Comparison of ENCODE assay signal across 1 cellular context in genomic region chr2:215619989-215620388, GRCh38.
TF ChIP-seq lines count a peak whose summit lies in the region.

No MANE protein-coding gene starts in this region.

TF ChIP-seq in GM23338, 12 proteins besides CTCF, POLR2A, EP300 and RAD21 (continued from another document):
- TF ChIP-seq ZNF462 (CRISPR knock-in tag; IDR thresholded peaks at IDR 0.05) (no peak), ETS1 (IDR thresholded peaks at IDR 0.05) (no peak), EZH2 (IDR thresholded peaks at IDR 0.05; ENCODE audit: low read depth, unreplicated experiment) (no peak), POLR2AphosphoS5 (IDR thresholded peaks at IDR 0.05; ENCODE audit: low read depth) (no peak), EZH2phosphoT487 (IDR thresholded peaks at IDR 0.05; ENCODE audit: unreplicated experiment) (no peak), NANOG (IDR thresholded peaks at IDR 0.05; ENCODE audit: borderline replicate concordance) (no peak), ZNF114 (CRISPR knock-in tag; IDR thresholded peaks at IDR 0.05) (no peak)
